In genomic region chr3:161220850-161221753, GRCh38 we compare ENCODE assay signal across 8 cellular contexts. TPM values are rescaled to one million over a fixed set of nuclear protein-coding genes. Genes with fewer than 3 reads are reported as not detected.
DNase-seq lines count a peak whose midpoint lies in the region; ATAC-seq and TF ChIP-seq lines count a peak whose summit lies in the region.

NMD3 (plus strand) TSS chr3:161221311; CDS start chr3:161222014, 703 bp downstream.

- H3K9me3 ChIP-seq in right cardiac atrium (ENCODE audit: control insufficient read depth, low read length): no peaks in the 10 kb centered on the region
- H3K9me3 ChIP-seq in vagina: no peaks in the 10 kb centered on the region

- peak within 1 kb of the TSS; percentile 95 for H3K4me3 ChIP-seq in right cardiac atrium (ENCODE audit: low read length)
- peak within 1 kb of the TSS; percentile 84 to 95 for H3K4me3 ChIP-seq in vagina

- DNase-seq in NCI-H187 (lab: John Stamatoyannopoulos, UW) (peak; percentile 54 to 88), anterior cingulate cortex (lab: John Stamatoyannopoulos, UW) (peak; percentile 52 to 95 (median 86)), right cardiac atrium (peak; percentile 96 to 98 (median 98)), putamen (ENCODE audit: low spot score) (peak; percentile 91), vagina (ENCODE audit: extremely low spot score in 2 of 2) (peak in 1 of 2 donors; percentile 94)

- intact Hi-C loops in T-helper 2 cell treated with Interferon-gamma antibody and Interleukin-4, amounts not matched to agents 100 ng/mL and 5 ng/mL, for 36 hours (cut with micrococcal nuclease): loop anchor here (1.0 to 5.0 kb wide), 6 partner anchors 90 to 822 kb away; partner anchors contain the start of genes B3GALNT1, IFT80, KPNA4 and SMC4
- intact Hi-C loops in right cardiac atrium (cut with DNase I): no loop called here
- intact Hi-C loops in vagina (cut with DNase I): no loop called here

- ATAC-seq in GM18498 (IDR thresholded peaks at IDR 0.05; ENCODE audit: unreplicated experiment): peak; percentile 100
- peak; percentile 99 for ATAC-seq in HG02938 (IDR thresholded peaks at IDR 0.05; ENCODE audit: unreplicated experiment)
- ATAC-seq in right cardiac atrium: peak; percentile 98

- no peaks in the 10 kb centered on the region for H3K27me3 ChIP-seq in right cardiac atrium (ENCODE audit: control insufficient read depth, insufficient read depth)
- H3K27me3 ChIP-seq in vagina: no peaks in the 10 kb centered on the region

- H3K4me1 ChIP-seq in right cardiac atrium (ENCODE audit: control insufficient read depth, insufficient read depth, low read length) (peaks cover 6% of the 10 kb centered on the region), vagina (peaks cover 41% of the 10 kb centered on the region)

- peak in 1 of 2 donors; percentile 78 for TF ChIP-seq POLR2A in vagina (IDR thresholded peaks at IDR 0.05)

- H3K27ac ChIP-seq in right cardiac atrium (ENCODE audit: low read length) (peak within 1 kb of the TSS; percentile 97), vagina (peak within 1 kb of the TSS; percentile 94)

- under 1% methylated on average over 71 of the region's 71 CpGs for WGBS in right cardiac atrium

- H3K36me3 ChIP-seq in vagina: peaks cover 0 to 4% of the 10 kb centered on the region in 2 donors

- TF ChIP-seq CTCF in vagina (IDR thresholded peaks at IDR 0.05): no peak

RNA-seq across cellular contexts. Expression of gene NMD3, which starts in this region (rescaled TPM):
- 44.0 and 47.9 TPM in 2 replicates for total RNA-seq in T-helper 2 cell treated with Interferon-gamma antibody and Interleukin-4, amounts not matched to agents 100 ng/mL and 5 ng/mL, for 36 hours
- total RNA-seq in right cardiac atrium (10 to 100 TPM; 52.5 to 72.7 (median 55.3) TPM), vagina (49.1 TPM)
- 25.1 TPM for polyA plus RNA-seq in right cardiac atrium
